ENCODE assay signal across 9 cellular contexts in the genomic region with DNA sequence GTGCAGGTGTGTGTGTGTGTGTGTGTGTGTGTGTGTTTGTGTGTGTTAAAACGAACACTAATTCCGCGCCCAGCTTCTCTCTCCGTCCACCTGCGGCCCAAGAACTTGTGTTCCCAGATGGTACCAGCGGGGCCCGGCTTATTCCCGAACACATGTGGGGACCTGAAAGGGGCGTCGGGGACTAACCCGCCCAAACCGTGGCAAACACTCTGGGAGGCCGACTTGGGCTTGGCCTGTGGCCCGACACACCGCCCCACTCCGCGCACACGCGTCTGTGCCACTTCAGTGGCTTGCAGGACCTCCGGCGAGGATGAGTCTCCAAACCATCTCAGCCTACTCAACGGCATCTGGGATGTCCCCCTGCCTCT. TPM values are rescaled to one million over a fixed set of nuclear protein-coding genes. Genes with fewer than 3 reads are reported as not detected.
DNase-seq lines count a peak whose midpoint lies in the region; ATAC-seq and TF ChIP-seq lines count a peak whose summit lies in the region.
"Had no signal": no experiment of that assay in that cellular context is flagged by ENCODE, and none has a peak within 500 bp of the region (broad histone marks: within the 10 kb centered on the region; RNA-seq: fewer than 3 reads in every experiment).

No MANE protein-coding gene starts in this region.

- ATAC-seq in GM23338: peak; percentile 3; the same call in 2 of the 3 replicates
- no peak for ATAC-seq in activated naive CD8-positive, alpha-beta T cell treated with anti-CD3 and anti-CD28 coated beads, Interleukin-2, amount 50 U/mL, for 24 hours
- no peak for ATAC-seq in HG02973 (IDR thresholded peaks at IDR 0.05; ENCODE audit: unreplicated experiment)
- no peak for ATAC-seq in GM21786 (IDR thresholded peaks at IDR 0.05; ENCODE audit: unreplicated experiment)

- no peaks in the 10 kb centered on the region for H3K9me2 ChIP-seq in GM23338 (ENCODE audit: insufficient read depth)

- peaks cover 56% of the 10 kb centered on the region for H3K27me3 Mint-ChIP-seq in GM23338 (ENCODE audit: insufficient read depth, low read depth, poor library complexity)
- peaks cover 39% of the 10 kb centered on the region for H3K27me3 Mint-ChIP-seq in activated naive CD8-positive, alpha-beta T cell treated with anti-CD3 and anti-CD28 coated beads, Interleukin-2, amount 50 U/mL, for 24 hours

- H3F3A ChIP-seq in GM23338 (replicated peaks; ENCODE audit: low read depth): no peaks in the 10 kb centered on the region

- no peaks in the 10 kb centered on the region for H3K36me3 ChIP-seq in GM23338 (ENCODE audit: insufficient read depth)

- no peaks in the 10 kb centered on the region for H4K20me1 ChIP-seq in GM23338 (replicated peaks; ENCODE audit: insufficient read depth)

- H3K4me3 Mint-ChIP-seq in GM23338: peak overlapping the region; percentile 75
- peak overlapping the region; percentile 52 for H3K4me3 Mint-ChIP-seq in activated naive CD8-positive, alpha-beta T cell treated with anti-CD3 and anti-CD28 coated beads, Interleukin-2, amount 50 U/mL, for 24 hours

- H3K9me3 ChIP-seq in iPS-18c (ENCODE audit: control insufficient read depth, insufficient read depth, low read length): no peaks in the 10 kb centered on the region

- H3K4me3 ChIP-seq in GM23338 (peak overlapping the region; percentile 58), iPS-18c (ENCODE audit: insufficient read depth, low read depth, low read length) (peak overlapping the region; percentile 50; the same call in 1 of the 2 replicates), skeletal muscle cell (ENCODE audit: low read depth, low read length) (peak overlapping the region; percentile 62)

- H3K4me1 ChIP-seq in GM23338 (ENCODE audit: insufficient read depth): peaks cover 25% of the 10 kb centered on the region

- no peaks in the 10 kb centered on the region for H3K9me3 Mint-ChIP-seq in GM23338
- no peaks in the 10 kb centered on the region for H3K9me3 Mint-ChIP-seq in activated naive CD8-positive, alpha-beta T cell treated with anti-CD3 and anti-CD28 coated beads, Interleukin-2, amount 50 U/mL, for 24 hours

- peak overlapping the region; percentile 85 for H3K4me2 ChIP-seq in GM23338

- H3K36me3 Mint-ChIP-seq in GM23338 (ENCODE audit: low read depth): no peaks in the 10 kb centered on the region; the same call in 2 of the 3 replicates
- no peaks in the 10 kb centered on the region for H3K36me3 Mint-ChIP-seq in activated naive CD8-positive, alpha-beta T cell treated with anti-CD3 and anti-CD28 coated beads, Interleukin-2, amount 50 U/mL, for 24 hours (ENCODE audit: low read depth)

- peak overlapping the region; percentile 67 for H2AFZ ChIP-seq in GM23338

- no peak overlapping the region for H3K27ac ChIP-seq in GM23338 (ENCODE audit: low read depth)

- peaks cover 37% of the 10 kb centered on the region for H3K4me1 Mint-ChIP-seq in GM23338
- H3K4me1 Mint-ChIP-seq in activated naive CD8-positive, alpha-beta T cell treated with anti-CD3 and anti-CD28 coated beads, Interleukin-2, amount 50 U/mL, for 24 hours: peaks cover 27% of the 10 kb centered on the region

- H3K27ac Mint-ChIP-seq in GM23338: no peak overlapping the region
- no peak overlapping the region for H3K27ac Mint-ChIP-seq in activated naive CD8-positive, alpha-beta T cell treated with anti-CD3 and anti-CD28 coated beads, Interleukin-2, amount 50 U/mL, for 24 hours

- TF ChIP-seq CTCF in GM23338 (conservative IDR thresholded peaks at IDR 0.05; ENCODE audit: low read depth in 2 of 2): no peak

- no peaks in the 10 kb centered on the region for H3K79me2 ChIP-seq in GM23338 (replicated peaks; ENCODE audit: insufficient read depth)

- peaks cover 67% of the 10 kb centered on the region for H3K27me3 ChIP-seq in GM23338 (ENCODE audit: insufficient read depth)

- DNase-seq in GM23338 (ENCODE audit: low spot score) (peak; percentile 45), skeletal muscle cell (ENCODE audit: low read depth) (no peak), germinal center (ENCODE audit: low spot score) (no peak)
- DNase-seq in activated naive CD8-positive, alpha-beta T cell treated with anti-CD3 and anti-CD28 coated beads, Interleukin-2, amount 50 U/mL, for 24 hours: no peak
- DNase-seq in activated CD8-positive, alpha-beta memory T cell treated with anti-CD3 and anti-CD28 coated beads for 24 hours: no peak
- DNase-seq: NCI-H187 treated with DMSO at 0.1 percent for 48 hours had no signal

TF ChIP-seq in GM23338, 12 proteins besides CTCF, POLR2A, EP300 and RAD21 (continues in another document):
- TF ChIP-seq ZNF331 (CRISPR knock-in tag; IDR thresholded peaks at IDR 0.05; ENCODE audit: low read depth) (no peak), REST (IDR thresholded peaks at IDR 0.05; ENCODE audit: unreplicated experiment) (no peak)
- TF ChIP-seq, protein P1, sequence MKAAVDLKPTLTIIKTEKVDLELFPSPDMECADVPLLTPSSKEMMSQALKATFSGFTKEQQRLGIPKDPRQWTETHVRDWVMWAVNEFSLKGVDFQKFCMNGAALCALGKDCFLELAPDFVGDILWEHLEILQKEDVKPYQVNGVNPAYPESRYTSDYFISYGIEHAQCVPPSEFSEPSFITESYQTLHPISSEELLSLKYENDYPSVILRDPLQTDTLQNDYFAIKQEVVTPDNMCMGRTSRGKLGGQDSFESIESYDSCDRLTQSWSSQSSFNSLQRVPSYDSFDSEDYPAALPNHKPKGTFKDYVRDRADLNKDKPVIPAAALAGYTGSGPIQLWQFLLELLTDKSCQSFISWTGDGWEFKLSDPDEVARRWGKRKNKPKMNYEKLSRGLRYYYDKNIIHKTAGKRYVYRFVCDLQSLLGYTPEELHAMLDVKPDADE (IDR thresholded peaks at IDR 0.05): no peak

RNA-seq across cellular contexts. Expression of gene HHIP, which starts 0.9 kb away (rescaled TPM):
- 1.5 and 2.5 TPM in 2 replicates for total RNA-seq in GM23338 (2014; rRNA removed; shearing (Covaris generic))
- polyA plus RNA-seq in GM23338 (2016; fragmentation: Nextera tagmentation; extraction: Ambion mirVana): 4.2 and 5.9 TPM in 2 replicates
